ENCODE assay signal across 9 cellular contexts in genomic region chr11:61369372-61370348, GRCh38. TPM values are rescaled to one million over a fixed set of nuclear protein-coding genes. Genes with fewer than 3 reads are reported as not detected.
A peak's percentile ranks its signal among the peaks of the same experiment; 100 is the strongest.
DNase-seq lines count a peak whose midpoint lies in the region; TF ChIP-seq lines count a peak whose summit lies in the region.
"Had no signal": no experiment of that assay in that cellular context is flagged by ENCODE, and none has a peak within 500 bp of the region (broad histone marks: within the 10 kb centered on the region; RNA-seq: fewer than 3 reads in every experiment).

No MANE protein-coding gene starts in this region.

- H3K27me3 ChIP-seq in adipocyte (replicated peaks; ENCODE audit: control insufficient read depth, insufficient read depth, low read length) (no peaks in the 10 kb centered on the region), right atrium auricular region (no peaks in the 10 kb centered on the region)
- H3K27me3 ChIP-seq in effector memory CD4-positive, alpha-beta T cell (replicated peaks; ENCODE audit: control insufficient read depth, insufficient read depth, low read length, poor library complexity, severe bottlenecking): no peaks in the 10 kb centered on the region

- H3K36me3 ChIP-seq in adipocyte (ENCODE audit: control insufficient read depth, insufficient read depth, low read length, severe bottlenecking): peaks cover 42% of the 10 kb centered on the region
- peaks cover 50% of the 10 kb centered on the region for H3K36me3 ChIP-seq in right atrium auricular region
- H3K36me3 ChIP-seq in effector memory CD4-positive, alpha-beta T cell (ENCODE audit: control insufficient read depth, insufficient read depth, low read length): peaks cover 51% of the 10 kb centered on the region

- peak overlapping the region; percentile 29 for H3K9ac ChIP-seq in adipocyte (ENCODE audit: low read length)

- DNase-seq in HCEC 1CT: peak; percentile 92
- peak; percentile 61 for DNase-seq in adipocyte (ENCODE audit: low read depth)
- peak; percentile 66 for DNase-seq in right atrium auricular region (ENCODE audit: low spot score)
- DNase-seq in smooth muscle cell of the brain vasculature (ENCODE audit: low read depth, low spot score): peak; percentile 9
- no peak for DNase-seq in cerebellum (ENCODE audit: low spot score)
- DNase-seq in stimulated activated CD8-positive, alpha-beta memory T cell treated with anti-CD3 and anti-CD28 coated beads, Interleukin-4, amount 100 ng/mL, for 48 hours: no peak
- DNase-seq in NCI-H510A treated with DMSO at 0.1 percent for 48 hours (lab: John Stamatoyannopoulos, UW): no peak
- no peak for DNase-seq in effector memory CD4-positive, alpha-beta T cell
- DNase-seq: activated naive CD4-positive, alpha-beta T cell treated with anti-CD3 and anti-CD28 coated beads, Interleukin-2, amount 10 ng/mL, durations not matched to agents 7 days and 5 days had no signal

- H3K4me3 ChIP-seq in adipocyte (ENCODE audit: low read length) (peak overlapping the region; percentile 9), right atrium auricular region (no peak overlapping the region)
- no peak overlapping the region for H3K4me3 ChIP-seq in effector memory CD4-positive, alpha-beta T cell (ENCODE audit: insufficient read depth, low read depth, low read length, poor library complexity, severe bottlenecking)

- no peak for TF ChIP-seq CTCF in right atrium auricular region (IDR thresholded peaks at IDR 0.05)

- H3K4me1 ChIP-seq in adipocyte (ENCODE audit: control insufficient read depth, insufficient read depth, low read length): peaks cover 33% of the 10 kb centered on the region
- peaks cover 0 to 9% of the 10 kb centered on the region in 2 donors for H3K4me1 ChIP-seq in right atrium auricular region
- no peaks in the 10 kb centered on the region for H3K4me1 ChIP-seq in effector memory CD4-positive, alpha-beta T cell (ENCODE audit: control insufficient read depth, insufficient read depth, low read length, poor library complexity, severe bottlenecking)

- peak overlapping the region in 1 of 2 donors; percentile 2 for H3K27ac ChIP-seq in right atrium auricular region
- no peak overlapping the region for H3K27ac ChIP-seq in effector memory CD4-positive, alpha-beta T cell (ENCODE audit: insufficient read depth, low read length, poor library complexity, severe bottlenecking)

- H3K9me3 ChIP-seq in adipocyte (ENCODE audit: control insufficient read depth, low read length): peaks cover 4% of the 10 kb centered on the region
- no peaks in the 10 kb centered on the region for H3K9me3 ChIP-seq in right atrium auricular region
- H3K9me3 ChIP-seq in effector memory CD4-positive, alpha-beta T cell (ENCODE audit: control insufficient read depth, low read length): no peaks in the 10 kb centered on the region

RNA-seq across cellular contexts. Expression of gene TMEM138, which starts 7.5 kb away (rescaled TPM):
- 10 to 100 TPM; 12.6 to 18.2 TPM for total RNA-seq in right atrium auricular region
- 30.0 TPM for total RNA-seq in cerebellum

RNA-seq across cellular contexts. Expression of gene CYB561A3, which starts 8.0 kb away (rescaled TPM):
- total RNA-seq in right atrium auricular region: 10 to 100 TPM; 15.0 to 27.3 TPM
- total RNA-seq in cerebellum: 15.2 TPM

RNA-seq across cellular contexts. Expression of gene TMEM216, which starts 22.7 kb away (rescaled TPM):
- total RNA-seq in right atrium auricular region (10 to 100 TPM in 1 of 2 donors, 1 to 10 TPM in 1; 9.5 to 11.7 TPM), cerebellum (11.8 TPM)

RNA-seq across cellular contexts. Expression of gene TKFC, which starts 36.6 kb away (rescaled TPM):
- total RNA-seq in right atrium auricular region (10 to 100 TPM in 1 of 2 donors, 1 to 10 TPM in 1; 9.7 to 11.3 TPM), cerebellum (13.2 TPM)

RNA-seq across cellular contexts. Expression of gene DDB1, which starts 36.8 kb away (rescaled TPM):
- total RNA-seq in right atrium auricular region (100 to 1,000 TPM; 118 to 133 TPM), cerebellum (137 TPM)

Comparison
In these comparisons a context has a peak if more than half of its experiments do, and no peak if none do; other contexts are left out.
1. DNase-seq: peak in HCEC 1CT (single experiment), adipocyte (single experiment), right atrium auricular region (single experiment) and smooth muscle cell of the brain vasculature (single experiment); none in cerebellum (single experiment), stimulated activated CD8-positive, alpha-beta memory T cell treated with anti-CD3 and anti-CD28 coated beads, Interleukin-4, amount 100 ng/mL, for 48 hours (single experiment), NCI-H510A treated with DMSO at 0.1 percent for 48 hours (single experiment) and effector memory CD4-positive, alpha-beta T cell (0 of 3).